In the genomic region with DNA sequence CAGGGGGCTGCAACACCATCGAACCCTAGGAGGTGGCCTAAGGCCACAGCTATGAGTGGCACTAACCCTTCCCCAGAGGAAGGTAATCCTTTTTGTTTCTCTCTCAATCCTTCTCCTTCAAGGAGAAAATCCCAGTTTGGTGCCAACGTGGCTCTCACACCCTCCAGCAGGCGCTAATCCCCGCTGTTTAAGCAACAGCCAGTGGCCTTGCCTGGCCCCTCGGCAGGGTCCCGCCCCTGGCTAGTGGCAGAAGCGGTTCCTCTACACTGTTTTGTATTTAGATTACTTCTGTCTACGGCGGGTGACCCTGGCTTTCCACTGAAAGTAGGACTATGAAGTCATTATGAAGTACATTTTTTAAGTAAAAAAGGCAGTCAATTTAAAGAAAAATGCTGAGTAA, we compare ENCODE assay signal across 28 cellular contexts. TPM values are rescaled to one million over a fixed set of nuclear protein-coding genes. Genes with fewer than 3 reads are reported as not detected.
"Had no signal": no experiment of that assay in that cellular context is flagged by ENCODE, and none has a peak within 500 bp of the region (broad histone marks: within the 10 kb centered on the region; RNA-seq: fewer than 3 reads in every experiment).

No MANE protein-coding gene starts in this region.

- H3K4me3 ChIP-seq: pancreas, smooth muscle cell, stomach, suprapubic skin, tibial nerve had no signal

- H3K4me1 ChIP-seq: pancreas had no signal

- H3K36me3 ChIP-seq: brain microvascular endothelial cell, pancreas, stomach, suprapubic skin, tibial nerve had no signal

- H3K4me2 ChIP-seq: smooth muscle cell had no signal

- DNase-seq: activated CD4-positive, alpha-beta memory T cell treated with anti-CD3 and anti-CD28 coated beads, Interleukin-2, amount 10 ng/mL, durations not matched to agents 7 days and 5 days; activated CD4-positive, alpha-beta T cell treated with anti-CD3 and anti-CD28 coated beads for 48 hours; activated gamma-delta T cell; activated naive CD4-positive, alpha-beta T cell treated with anti-CD3 and anti-CD28 coated beads, Interleukin-2, amount 50 U/mL, for 16 hours; activated naive CD8-positive, alpha-beta T cell treated with anti-CD3 and anti-CD28 coated beads, Interleukin-2, amount 50 U/mL, for 24 hours; aorta; brain microvascular endothelial cell; caudate nucleus; dermis blood vessel endothelial cell; effector CD8-positive, alpha-beta T cell; foreskin melanocyte; hippocampal formation; left ventricle myocardium superior; mammary epithelial cell; midbrain; natural killer cell; pancreas; stimulated activated CD4-positive, alpha-beta T cell treated with anti-CD3 and anti-CD28 coated beads, Interleukin-15, amount 100 ng/mL, for 24 hours; stomach; T-helper 9 cell had no signal

- H3K27me3 Mint-ChIP-seq: activated CD4-positive, alpha-beta memory T cell treated with anti-CD3 and anti-CD28 coated beads, Interleukin-2, amount 10 ng/mL, durations not matched to agents 7 days and 5 days had no signal

- H3K36me3 Mint-ChIP-seq: natural killer cell; stimulated activated memory B cell treated with anti-CD40 and anti-IgM and Interleukin-4, amounts not matched to agents 10 μg/mL and 1 μg/mL and 100 μg/mL, for 72 hours had no signal

- H3K9me3 Mint-ChIP-seq: activated CD4-positive, alpha-beta memory T cell treated with anti-CD3 and anti-CD28 coated beads, Interleukin-2, amount 10 ng/mL, durations not matched to agents 7 days and 5 days; activated naive CD8-positive, alpha-beta T cell treated with anti-CD3 and anti-CD28 coated beads, Interleukin-2, amount 50 U/mL, for 24 hours; natural killer cell; stimulated activated memory B cell treated with anti-CD40 and anti-IgM and Interleukin-4, amounts not matched to agents 10 μg/mL and 1 μg/mL and 100 μg/mL, for 72 hours had no signal

- H3K9me3 ChIP-seq: pancreas, stomach, suprapubic skin, tibial nerve had no signal

- H3K27me3 ChIP-seq: pancreas, stomach, suprapubic skin, tibial nerve had no signal

- H3K27ac ChIP-seq: brain microvascular endothelial cell, pancreas, suprapubic skin, tibial nerve had no signal

- H3K27ac Mint-ChIP-seq: activated CD4-positive, alpha-beta memory T cell treated with anti-CD3 and anti-CD28 coated beads, Interleukin-2, amount 10 ng/mL, durations not matched to agents 7 days and 5 days; activated naive CD8-positive, alpha-beta T cell treated with anti-CD3 and anti-CD28 coated beads, Interleukin-2, amount 50 U/mL, for 24 hours; natural killer cell; stimulated activated memory B cell treated with anti-CD40 and anti-IgM and Interleukin-4, amounts not matched to agents 10 μg/mL and 1 μg/mL and 100 μg/mL, for 72 hours had no signal

- FAIRE-seq: endothelial cell of umbilical vein, pancreas had no signal

- H3K4me3 Mint-ChIP-seq: activated CD4-positive, alpha-beta memory T cell treated with anti-CD3 and anti-CD28 coated beads, Interleukin-2, amount 10 ng/mL, durations not matched to agents 7 days and 5 days; activated naive CD8-positive, alpha-beta T cell treated with anti-CD3 and anti-CD28 coated beads, Interleukin-2, amount 50 U/mL, for 24 hours; natural killer cell; stimulated activated memory B cell treated with anti-CD40 and anti-IgM and Interleukin-4, amounts not matched to agents 10 μg/mL and 1 μg/mL and 100 μg/mL, for 72 hours had no signal

- ATAC-seq: activated naive CD8-positive, alpha-beta T cell treated with anti-CD3 and anti-CD28 coated beads, Interleukin-2, amount 50 U/mL, for 24 hours; esophagus mucosa; left ventricle myocardium superior; natural killer cell; sciatic nerve; stimulated activated memory B cell treated with anti-CD40 and anti-IgM and Interleukin-4, amounts not matched to agents 10 μg/mL and 1 μg/mL and 100 μg/mL, for 72 hours had no signal

RNA-seq across cellular contexts. Expression of a gene that starts 56.0 kb away (rescaled TPM):
- total RNA-seq: activated CD4-positive, alpha-beta memory T cell treated with anti-CD3 and anti-CD28 coated beads, Interleukin-2, amount 10 ng/mL, durations not matched to agents 7 days and 5 days; endothelial cell of umbilical vein; esophagus mucosa; left ventricle myocardium superior; smooth muscle cell; stomach; T-helper 1 cell treated with Interleukin-12 subunit alpha and Interleukin-12 subunit beta and Interleukin-4 antibody, amounts not matched to agents 30 ng/mL and 1 ng/mL, for 36 hours had no signal
- polyA plus RNA-seq: aorta, endothelial cell of umbilical vein, mammary epithelial cell had no signal

RNA-seq across cellular contexts. Expression of a gene that starts 59.5 kb away (rescaled TPM):
- total RNA-seq: T-helper 1 cell treated with Interleukin-12 subunit alpha and Interleukin-12 subunit beta and Interleukin-4 antibody, amounts not matched to agents 30 ng/mL and 1 ng/mL, for 36 hours had no signal
